In genomic region chr6:39085129-39085528, GRCh38 we compare ENCODE assay signal across 20 cellular contexts. TPM values are rescaled to one million over a fixed set of nuclear protein-coding genes. Genes with fewer than 3 reads are reported as not detected.
DNase-seq lines count a peak whose midpoint lies in the region; ATAC-seq and TF ChIP-seq lines count a peak whose summit lies in the region.
"Had no signal": no experiment of that assay in that cellular context is flagged by ENCODE, and none has a peak within 500 bp of the region (broad histone marks: within the 10 kb centered on the region; RNA-seq: fewer than 3 reads in every experiment).

No MANE protein-coding gene starts in this region.

- intact Hi-C loops in natural killer cell (cut with micrococcal nuclease), result no loop called here

- H3K36me3 ChIP-seq in HEK293 (ENCODE audit: control insufficient read depth in 2 of 2, insufficient read depth in 1 of 2, low read length in 2 of 2), result no peaks in the 10 kb centered on the region
- no peaks in the 10 kb centered on the region for H3K36me3 ChIP-seq in muscle layer of duodenum (ENCODE audit: control insufficient read depth in 1 of 2, insufficient read depth in 2 of 2, low read length in 2 of 2)
- H3K36me3 ChIP-seq: SJSA1 had no signal

- TF ChIP-seq CTCF in natural killer cell (IDR thresholded peaks at IDR 0.05) (no peak), HEK293 (tag by site-specific recombination; IDR thresholded peaks at IDR 0.05) (no peak)

- no peaks in the 10 kb centered on the region for H3K4me1 ChIP-seq in HEK293 (ENCODE audit: control insufficient read depth, insufficient read depth, low read length)
- H3K4me1 ChIP-seq in muscle layer of duodenum (ENCODE audit: control insufficient read depth in 1 of 2, insufficient read depth in 2 of 2, low read length in 2 of 2), result peaks cover 0 to 12% of the 10 kb centered on the region in 2 donors
- H3K4me1 ChIP-seq: SJSA1 had no signal

- H3K9me3 Mint-ChIP-seq in natural killer cell, result no peaks in the 10 kb centered on the region
- H3K9me3 Mint-ChIP-seq in natural killer cell treated with Interleukin-12 subunit alpha and Interleukin-12 subunit beta and Interleukin-15 and Interleukin-18, amount 100 ng/mL, for 72 hours, result no peaks in the 10 kb centered on the region
- H3K9me3 Mint-ChIP-seq: H9, HFFc6 had no signal

- DNase-seq in natural killer cell (peak; percentile 10), NCI-H82 (lab: John Stamatoyannopoulos, UW) (no peak), NCI-H1417 treated with DMSO at 0.1 percent for 48 hours (lab: John Stamatoyannopoulos, UW) (no peak), NCI-H1694 (lab: John Stamatoyannopoulos, UW) (no peak)
- no peak for DNase-seq in natural killer cell treated with Interleukin-12 subunit alpha and Interleukin-12 subunit beta and Interleukin-15 and Interleukin-18, amount 100 ng/mL, for 72 hours (ENCODE audit: low spot score)
- DNase-seq: AML-193, Calu3, H9, HFFc6, Karpas-422, NCI-H1436 treated with DMSO at 0.1 percent for 48 hours, NCI-H1930, NCI-H526, Right ventricle myocardium superior, RPMI8226 had no signal

- H3K4me1 Mint-ChIP-seq in natural killer cell, result peaks cover 15 to 17% of the 10 kb centered on the region in 2 donors
- H3K4me1 Mint-ChIP-seq in natural killer cell treated with Interleukin-12 subunit alpha and Interleukin-12 subunit beta and Interleukin-15 and Interleukin-18, amount 100 ng/mL, for 72 hours (ENCODE audit: low read depth in 2 of 2), result peaks cover 13 to 18% of the 10 kb centered on the region in 2 donors

- no peaks in the 10 kb centered on the region for H3K27me3 ChIP-seq in muscle layer of duodenum (ENCODE audit: low read depth, low read length)

- H3K4me3 Mint-ChIP-seq in natural killer cell, result no peak overlapping the region
- no peak overlapping the region for H3K4me3 Mint-ChIP-seq in natural killer cell treated with Interleukin-12 subunit alpha and Interleukin-12 subunit beta and Interleukin-15 and Interleukin-18, amount 100 ng/mL, for 72 hours
- H3K4me3 Mint-ChIP-seq: H9, HFFc6 had no signal

- no peak for ATAC-seq in natural killer cell
- ATAC-seq in natural killer cell treated with Interleukin-12 subunit alpha and Interleukin-12 subunit beta and Interleukin-15 and Interleukin-18, amount 100 ng/mL, for 72 hours, result no peak
- ATAC-seq: HepG2 had no signal

- H3K9me3 ChIP-seq in HEK293 (ENCODE audit: control insufficient read depth, insufficient read depth, low read depth, low read length) (no peaks in the 10 kb centered on the region), muscle layer of duodenum (ENCODE audit: control insufficient read depth in 1 of 2, low read length in 2 of 2) (no peaks in the 10 kb centered on the region)
- H3K9me3 ChIP-seq: SJSA1 had no signal

- H3K27ac Mint-ChIP-seq in natural killer cell, result no peak overlapping the region
- H3K27ac Mint-ChIP-seq in natural killer cell treated with Interleukin-12 subunit alpha and Interleukin-12 subunit beta and Interleukin-15 and Interleukin-18, amount 100 ng/mL, for 72 hours, result no peak overlapping the region
- H3K27ac Mint-ChIP-seq: H9, HFFc6 had no signal

- no peak overlapping the region for H3K27ac ChIP-seq in HEK293 (ENCODE audit: extremely low read depth, low read depth, low read length)
- H3K27ac ChIP-seq in muscle layer of duodenum (ENCODE audit: low read length), result peak overlapping the region; percentile 56
- H3K27ac ChIP-seq: SJSA1 had no signal

- CTCF ChIA-PET in HEK293 (lab: Yijun Ruan, JAX), result interaction anchor here (0.6 to 2.6 kb wide), 3 partner anchors 83 to 112 kb away, joined by 4 to 9 read pairs (median 6); no protein-coding TSS in a partner anchor

- no peaks in the 10 kb centered on the region for H3K36me3 Mint-ChIP-seq in natural killer cell
- H3K36me3 Mint-ChIP-seq in natural killer cell treated with Interleukin-12 subunit alpha and Interleukin-12 subunit beta and Interleukin-15 and Interleukin-18, amount 100 ng/mL, for 72 hours, result no peaks in the 10 kb centered on the region

- peaks cover 0 to 10% of the 10 kb centered on the region in 2 donors for H3K27me3 Mint-ChIP-seq in natural killer cell (ENCODE audit: low read depth in 2 of 2)
- peaks cover 18 to 20% of the 10 kb centered on the region in 2 donors for H3K27me3 Mint-ChIP-seq in natural killer cell treated with Interleukin-12 subunit alpha and Interleukin-12 subunit beta and Interleukin-15 and Interleukin-18, amount 100 ng/mL, for 72 hours

- H3K4me3 ChIP-seq in HEK293 (ENCODE audit: low read depth, low read length) (no peak overlapping the region), muscle layer of duodenum (ENCODE audit: low read depth in 1 of 2, low read length in 2 of 2) (no peak overlapping the region)
- H3K4me3 ChIP-seq: SJSA1 had no signal

- POLR2A ChIA-PET in HEK293 (lab: Yijun Ruan, JAX), result no interaction called here

TF ChIP-seq in HEK293, 187 proteins besides CTCF, POLR2A, EP300 and RAD21:
- TF ChIP-seq ZNF175 (tag by site-specific recombination; IDR thresholded peaks at IDR 0.05) (no peak), GLIS1 (tag by site-specific recombination; IDR thresholded peaks at IDR 0.05) (peak; percentile 71), ZIC2 (tag by site-specific recombination; IDR thresholded peaks at IDR 0.05) (peak; percentile 95), ZNF341 (tag by site-specific recombination; IDR thresholded peaks at IDR 0.05; ENCODE audit: low read depth) (0 out of 2 replicates have a peak, but pooled peaks have one; percentile 12)
TF ChIP-seq in HEK293: peak in this region for 3.

RNA-seq across cellular contexts. Expression of gene SAYSD1, which starts 29.9 kb away (rescaled TPM):
- 10 to 100 TPM; 11.3 to 13.1 (median 11.5) TPM for total RNA-seq in natural killer cell
- 1 to 10 TPM; 3.5 to 5.2 TPM for total RNA-seq in natural killer cell treated with Interleukin-12 subunit alpha and Interleukin-12 subunit beta and Interleukin-15 and Interleukin-18, amount 100 ng/mL, for 72 hours

RNA-seq across cellular contexts. Expression of gene GLP1R, which starts 36.5 kb away (rescaled TPM):
- 1 to 10 TPM; 2.2 to 6.5 (median 3.0) TPM for total RNA-seq in natural killer cell
- not detected for total RNA-seq in natural killer cell treated with Interleukin-12 subunit alpha and Interleukin-12 subunit beta and Interleukin-15 and Interleukin-18, amount 100 ng/mL, for 72 hours
- total RNA-seq: HepG2, HFFc6, HT1080, SJSA1 had no signal
